Comparison of ENCODE assay signal across 8 cellular contexts in the genomic region with DNA sequence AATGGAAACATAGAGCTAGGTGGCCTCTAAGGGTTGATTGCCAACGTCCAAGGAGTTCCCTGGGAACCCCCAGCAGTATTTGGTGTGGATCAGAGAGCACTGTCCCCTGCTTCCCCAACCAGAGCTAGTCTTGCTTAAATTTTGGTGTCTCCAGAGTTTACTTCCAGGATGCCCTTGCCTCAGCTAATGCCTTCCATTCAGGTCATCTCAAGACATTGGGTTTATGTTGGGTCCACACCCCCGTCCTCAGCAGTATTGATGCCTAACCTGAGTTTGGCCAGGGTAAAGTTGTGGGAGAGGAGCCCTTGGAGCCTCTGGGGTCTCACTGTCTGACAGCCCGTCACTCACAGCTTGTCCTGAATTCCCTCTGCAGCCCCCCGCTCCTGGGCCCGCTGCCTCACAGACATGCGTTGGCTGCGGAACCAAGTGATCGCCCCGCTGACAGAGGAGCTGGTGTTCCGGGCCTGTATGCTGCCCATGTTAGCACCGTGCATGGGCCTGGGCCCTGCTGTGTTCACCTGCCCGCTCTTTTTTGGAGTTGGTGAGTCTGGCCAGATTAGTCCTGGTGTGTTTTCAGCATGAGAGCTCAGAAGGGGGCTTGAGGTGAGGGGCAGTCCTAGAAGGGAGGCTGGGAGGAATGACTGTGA. TPM values are rescaled to one million over a fixed set of nuclear protein-coding genes. Genes with fewer than 3 reads are reported as not detected.
A peak's percentile ranks its signal among the peaks of the same experiment; 100 is the strongest.
DNase-seq lines count a peak whose midpoint lies in the region; ATAC-seq, FAIRE-seq and TF ChIP-seq lines count a peak whose summit lies in the region.

No MANE protein-coding gene starts in this region.

- no peak overlapping the region for H3K27ac ChIP-seq in BLaER1
- H3K27ac ChIP-seq in Karpas-422 (ENCODE audit: low read length) = no peak overlapping the region
- H3K27ac ChIP-seq in naive thymus-derived CD4-positive, alpha-beta T cell (ENCODE audit: low read depth, low read length) = peak overlapping the region; percentile 96

- H3K4me1 Mint-ChIP-seq in naive thymus-derived CD4-positive, alpha-beta T cell = peaks cover 30 to 50% (median 40%) of the 10 kb centered on the region in 7 donors

- peak overlapping the region; percentile 74 to 97 (median 89) for H3K27ac Mint-ChIP-seq in naive thymus-derived CD4-positive, alpha-beta T cell

- peak overlapping the region; percentile 98 for H3K9ac ChIP-seq in BLaER1
- H3K9ac ChIP-seq in Karpas-422 (ENCODE audit: low read length) = peak overlapping the region; percentile 100

- intact Hi-C loops in naive thymus-derived CD4-positive, alpha-beta T cell (cut with micrococcal nuclease) = loop anchor here (5.0 kb wide), 3 partner anchors 273 to 972 kb away; partner anchors contain the start of genes EFEMP2 (in 1 of the 2) and KDM2A (in 1 of the 2)

- POLR2A ChIA-PET in naive thymus-derived CD4-positive, alpha-beta T cell (lab: Charles Lee) = interaction anchor here (0.7 to 4.8 kb wide), 4 partner anchors 9 to 501 kb away, joined by 3 to 47 read pairs (median 5); partner anchors contain the start of gene LRFN4

- H3K79me2 ChIP-seq in Karpas-422 (ENCODE audit: low read length) = peaks cover 55% of the 10 kb centered on the region

- H3K4me3 ChIP-seq in BLaER1 = peak overlapping the region; percentile 89
- H3K4me3 ChIP-seq in Karpas-422 (ENCODE audit: low read length) = peak overlapping the region; percentile 84
- H3K4me3 ChIP-seq in bronchial epithelial cell (ENCODE audit: low read depth, low read length) = peak overlapping the region; percentile 96
- H3K4me3 ChIP-seq in naive thymus-derived CD4-positive, alpha-beta T cell (ENCODE audit: low read length) = peak overlapping the region; percentile 94

- no peak for DNase-seq in Karpas-422
- no peak for DNase-seq in bronchial epithelial cell (ENCODE audit: low read depth)
- DNase-seq in naive thymus-derived CD4-positive, alpha-beta T cell = peak in 1 of 9 donors; percentile 20
- DNase-seq in central memory CD4-positive, alpha-beta T cell = no peak
- DNase-seq in cerebellar cortex (ENCODE audit: low spot score) = no peak
- DNase-seq in stimulated activated naive CD4-positive, alpha-beta T cell (lab: John Stamatoyannopoulos, UW) = no peak
- no peak for DNase-seq in omental fat pad (ENCODE audit: low spot score)

- CTCF ChIA-PET in naive thymus-derived CD4-positive, alpha-beta T cell (lab: Charles Lee) = interaction anchor here (1.1 to 1.4 kb wide), 2 partner anchors 11 to 97 kb away, joined by 3 to 4 read pairs; no protein-coding TSS in a partner anchor

- TF ChIP-seq CTCF in bronchial epithelial cell (IDR thresholded peaks at IDR 0.05; ENCODE audit: insufficient read depth, low read length, severe bottlenecking) = no peak
- TF ChIP-seq CTCF in omental fat pad (IDR thresholded peaks at IDR 0.05) = no peak

- H3K9me3 ChIP-seq in BLaER1 (no peaks in the 10 kb centered on the region), Karpas-422 (ENCODE audit: low read length) (no peaks in the 10 kb centered on the region)
- H3K9me3 ChIP-seq in naive thymus-derived CD4-positive, alpha-beta T cell (ENCODE audit: control insufficient read depth in 2 of 3, low read length in 3 of 3) = no peaks in the 10 kb centered on the region

- no peaks in the 10 kb centered on the region for H3K9me2 ChIP-seq in Karpas-422 (replicated peaks; ENCODE audit: insufficient read depth, low read length)

- no peaks in the 10 kb centered on the region for H3K9me3 Mint-ChIP-seq in naive thymus-derived CD4-positive, alpha-beta T cell

- no peaks in the 10 kb centered on the region for H3K27me3 ChIP-seq in BLaER1
- no peaks in the 10 kb centered on the region for H3K27me3 ChIP-seq in Karpas-422 (ENCODE audit: low read length)
- H3K27me3 ChIP-seq in bronchial epithelial cell (ENCODE audit: control insufficient read depth, insufficient read depth, low read length) = no peaks in the 10 kb centered on the region
- H3K27me3 ChIP-seq in naive thymus-derived CD4-positive, alpha-beta T cell (ENCODE audit: control insufficient read depth in 2 of 2, insufficient read depth in 2 of 2, low read length in 2 of 2) = no peaks in the 10 kb centered on the region

- H2AFZ ChIP-seq in Karpas-422 (ENCODE audit: low read length) = no peak overlapping the region

- H3K36me3 ChIP-seq in BLaER1 = peaks cover 60% of the 10 kb centered on the region
- peaks cover 6% of the 10 kb centered on the region; the same call in 1 of the 2 replicates for H3K36me3 ChIP-seq in Karpas-422 (ENCODE audit: insufficient read depth, low read length)
- peaks cover 30% of the 10 kb centered on the region for H3K36me3 ChIP-seq in bronchial epithelial cell (ENCODE audit: control insufficient read depth, insufficient read depth, low read length)
- H3K36me3 ChIP-seq in naive thymus-derived CD4-positive, alpha-beta T cell (ENCODE audit: control insufficient read depth in 2 of 3, insufficient read depth in 3 of 3, low read length in 3 of 3) = peaks cover 0 to 51% (median 0%) of the 10 kb centered on the region in 3 experiments

- H4K20me1 ChIP-seq in BLaER1 = peaks cover 38% of the 10 kb centered on the region; the same call in 1 of the 2 replicates
- peaks cover 22% of the 10 kb centered on the region for H4K20me1 ChIP-seq in Karpas-422 (ENCODE audit: insufficient read depth, low read depth, low read length)

- no peak for FAIRE-seq in bronchial epithelial cell (lab: Jason Lieb, UNC)

- H3K4me1 ChIP-seq in BLaER1 (peaks cover 40% of the 10 kb centered on the region), Karpas-422 (ENCODE audit: low read length) (peaks cover 38% of the 10 kb centered on the region)
- peaks cover 28 to 40% of the 10 kb centered on the region in 2 donors for H3K4me1 ChIP-seq in naive thymus-derived CD4-positive, alpha-beta T cell (ENCODE audit: control insufficient read depth in 2 of 2, insufficient read depth in 2 of 2, low read length in 2 of 2)

- H3K4me2 ChIP-seq in BLaER1 (peak overlapping the region; percentile 98), Karpas-422 (ENCODE audit: low read depth, low read length, poor library complexity, severe bottlenecking) (peak overlapping the region; percentile 91)

- H3K4me3 Mint-ChIP-seq in naive thymus-derived CD4-positive, alpha-beta T cell = peak overlapping the region; percentile 87 to 97 (median 93)

- H3K36me3 Mint-ChIP-seq in naive thymus-derived CD4-positive, alpha-beta T cell = peaks cover 0 to 6% (median 0%) of the 10 kb centered on the region in 5 donors

- H3K27me3 Mint-ChIP-seq in naive thymus-derived CD4-positive, alpha-beta T cell = no peaks in the 10 kb centered on the region

- ATAC-seq in naive thymus-derived CD4-positive, alpha-beta T cell = no peak
- ATAC-seq in omental fat pad (ENCODE audit: low FRiP score) = no peak

RNA-seq across cellular contexts. Expression of gene RCE1, which starts 1.4 kb away (rescaled TPM):
- 20.4 and 53.3 TPM in 2 replicates for total RNA-seq in Karpas-422 (2014; rRNA removed; shearing (Covaris generic); ENCODE audit: low replicate concordance)
- total RNA-seq in bronchial epithelial cell = 17.4 and 26.8 TPM in 2 replicates
- total RNA-seq in naive thymus-derived CD4-positive, alpha-beta T cell = 10 to 100 TPM; 24.6 to 47.1 (median 33.6) TPM
- 10 to 100 TPM; 17.2 to 28.0 TPM for polyA plus RNA-seq in naive thymus-derived CD4-positive, alpha-beta T cell
- total RNA-seq in omental fat pad = 10 to 100 TPM; 12.8 to 20.4 (median 14.5) TPM

RNA-seq across cellular contexts. Expression of gene LRFN4, which starts 12.2 kb away (rescaled TPM):
- 8.7 and 24.2 TPM in 2 replicates for total RNA-seq in Karpas-422 (2014; rRNA removed; shearing (Covaris generic); ENCODE audit: low replicate concordance)
- total RNA-seq in bronchial epithelial cell = 13.1 and 16.3 TPM in 2 replicates
- total RNA-seq in naive thymus-derived CD4-positive, alpha-beta T cell = 10 to 100 TPM in 1 of 5 experiments, 1 to 10 TPM in 3, under 1 TPM in 1; 0.84 to 21.2 (median 1.6) TPM
- not detected for polyA plus RNA-seq in naive thymus-derived CD4-positive, alpha-beta T cell
- total RNA-seq in omental fat pad = 10 to 100 TPM; 10.2 to 16.6 (median 12.4) TPM
